In the genomic region with DNA sequence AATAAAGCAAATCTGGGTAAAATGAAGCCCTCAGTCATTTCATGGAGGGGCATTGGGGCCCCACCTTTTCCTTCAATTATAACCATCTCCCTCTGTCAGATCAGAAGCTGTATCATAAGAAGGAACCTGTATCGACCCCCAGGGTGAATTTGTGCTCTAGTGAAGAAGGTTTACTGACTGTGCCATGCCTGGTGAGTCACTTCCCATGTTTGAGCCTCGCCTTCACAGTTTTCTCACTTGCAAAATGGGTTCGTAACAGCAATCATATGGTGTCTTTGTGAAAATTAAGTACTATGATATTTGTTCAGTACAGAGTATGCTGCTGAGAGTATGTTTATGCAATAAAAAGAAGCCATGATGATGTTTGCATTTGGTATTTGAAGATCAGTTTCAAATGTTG, we compare ENCODE assay signal across 19 cellular contexts.
"Had no signal": no experiment of that assay in that cellular context is flagged by ENCODE, and none has a peak within 500 bp of the region (broad histone marks: within the 10 kb centered on the region; RNA-seq: fewer than 3 reads in every experiment).

No MANE protein-coding gene starts in this region.

- H3K27me3 Mint-ChIP-seq: naive B cell; stimulated activated naive CD8-positive, alpha-beta T cell treated with anti-CD3 and anti-CD28 coated beads, Interleukin-15, amount 100 ng/mL, for 72 hours had no signal

- H3K27me3 ChIP-seq: cardiac muscle cell, upper lobe of left lung had no signal

- DNase-seq: activated CD4-positive, alpha-beta T cell treated with anti-CD3 and anti-CD28 coated beads for 1 hour; activated CD4-positive, alpha-beta T cell treated with anti-CD3 and anti-CD28 coated beads, Interleukin-2, amount 50 U/mL, for 4 hours; activated CD8-positive, alpha-beta memory T cell treated with anti-CD3 and anti-CD28 coated beads, Interleukin-2, amount 10 ng/mL, durations not matched to agents 7 days and 5 days; activated naive CD4-positive, alpha-beta T cell treated with anti-CD3 and anti-CD28 coated beads for 36 hours; activated naive CD8-positive, alpha-beta T cell treated with anti-CD3 and anti-CD28 coated beads, Interleukin-2, amount 50 U/mL, for 24 hours; activated T-cell treated with anti-CD3 and anti-CD28 coated beads, Interleukin-2, amount 50 U/mL, for 1 hour; aorta; foreskin fibroblast; heart left ventricle; islet precursor cell; naive B cell; stimulated activated CD4-positive, alpha-beta T cell treated with anti-CD3 and anti-CD28 coated beads, Interleukin-1b, Interleukin-23, amount 100 ng/mL, for 48 hours; stimulated activated naive CD8-positive, alpha-beta T cell treated with anti-CD3 and anti-CD28 coated beads, Interleukin-15, amount 100 ng/mL, for 72 hours; T-helper 1 cell; T1000; upper lobe of left lung had no signal

- H3K4me3 ChIP-seq: cardiac muscle cell, heart left ventricle, upper lobe of left lung had no signal

- H3K4me1 Mint-ChIP-seq: activated CD8-positive, alpha-beta memory T cell treated with anti-CD3 and anti-CD28 coated beads, Interleukin-2, amount 10 ng/mL, durations not matched to agents 7 days and 5 days; activated naive CD8-positive, alpha-beta T cell treated with anti-CD3 and anti-CD28 coated beads, Interleukin-2, amount 50 U/mL, for 24 hours; naive B cell; stimulated activated naive CD8-positive, alpha-beta T cell treated with anti-CD3 and anti-CD28 coated beads, Interleukin-15, amount 100 ng/mL, for 72 hours had no signal

- H3K27ac Mint-ChIP-seq: activated CD8-positive, alpha-beta memory T cell treated with anti-CD3 and anti-CD28 coated beads, Interleukin-2, amount 10 ng/mL, durations not matched to agents 7 days and 5 days; activated naive CD4-positive, alpha-beta T cell treated with anti-CD3 and anti-CD28 coated beads for 36 hours; activated naive CD8-positive, alpha-beta T cell treated with anti-CD3 and anti-CD28 coated beads, Interleukin-2, amount 50 U/mL, for 24 hours; activated T-helper 2 cell treated with anti-CD3 and anti-CD28 coated beads, Interferon-gamma antibody, Interleukin-2, Interleukin-4, amounts not matched to agents 10 μg/mL and 5 μg/mL and 100 μg/mL, durations not matched to agents 14 hours and 24 hours and 36 hours; naive B cell; stimulated activated naive CD8-positive, alpha-beta T cell treated with anti-CD3 and anti-CD28 coated beads, Interleukin-15, amount 100 ng/mL, for 72 hours had no signal

- H3K27ac ChIP-seq: cardiac muscle cell, heart left ventricle, upper lobe of left lung had no signal

- H3K9me3 Mint-ChIP-seq: activated naive CD4-positive, alpha-beta T cell treated with anti-CD3 and anti-CD28 coated beads for 36 hours; activated naive CD8-positive, alpha-beta T cell treated with anti-CD3 and anti-CD28 coated beads, Interleukin-2, amount 50 U/mL, for 24 hours; activated T-helper 2 cell treated with anti-CD3 and anti-CD28 coated beads, Interferon-gamma antibody, Interleukin-2, Interleukin-4, amounts not matched to agents 10 μg/mL and 5 μg/mL and 100 μg/mL, durations not matched to agents 14 hours and 24 hours and 36 hours; naive B cell; stimulated activated naive CD8-positive, alpha-beta T cell treated with anti-CD3 and anti-CD28 coated beads, Interleukin-15, amount 100 ng/mL, for 72 hours had no signal

- H3K9me3 ChIP-seq: heart left ventricle, upper lobe of left lung had no signal

- H3K36me3 ChIP-seq: cardiac muscle cell, heart left ventricle, upper lobe of left lung had no signal

- H3K4me3 Mint-ChIP-seq: activated CD8-positive, alpha-beta memory T cell treated with anti-CD3 and anti-CD28 coated beads, Interleukin-2, amount 10 ng/mL, durations not matched to agents 7 days and 5 days; activated naive CD4-positive, alpha-beta T cell treated with anti-CD3 and anti-CD28 coated beads for 36 hours; activated naive CD8-positive, alpha-beta T cell treated with anti-CD3 and anti-CD28 coated beads, Interleukin-2, amount 50 U/mL, for 24 hours; naive B cell; stimulated activated naive CD8-positive, alpha-beta T cell treated with anti-CD3 and anti-CD28 coated beads, Interleukin-15, amount 100 ng/mL, for 72 hours had no signal

- ATAC-seq: activated CD8-positive, alpha-beta memory T cell treated with anti-CD3 and anti-CD28 coated beads, Interleukin-2, amount 10 ng/mL, durations not matched to agents 7 days and 5 days; activated naive CD8-positive, alpha-beta T cell treated with anti-CD3 and anti-CD28 coated beads, Interleukin-2, amount 50 U/mL, for 24 hours; heart left ventricle; left lobe of liver; stimulated activated naive CD8-positive, alpha-beta T cell treated with anti-CD3 and anti-CD28 coated beads, Interleukin-15, amount 100 ng/mL, for 72 hours had no signal

- H3K36me3 Mint-ChIP-seq: activated CD8-positive, alpha-beta memory T cell treated with anti-CD3 and anti-CD28 coated beads, Interleukin-2, amount 10 ng/mL, durations not matched to agents 7 days and 5 days; naive B cell had no signal
